ENCODE assay signal across 22 cellular contexts in the genomic region with DNA sequence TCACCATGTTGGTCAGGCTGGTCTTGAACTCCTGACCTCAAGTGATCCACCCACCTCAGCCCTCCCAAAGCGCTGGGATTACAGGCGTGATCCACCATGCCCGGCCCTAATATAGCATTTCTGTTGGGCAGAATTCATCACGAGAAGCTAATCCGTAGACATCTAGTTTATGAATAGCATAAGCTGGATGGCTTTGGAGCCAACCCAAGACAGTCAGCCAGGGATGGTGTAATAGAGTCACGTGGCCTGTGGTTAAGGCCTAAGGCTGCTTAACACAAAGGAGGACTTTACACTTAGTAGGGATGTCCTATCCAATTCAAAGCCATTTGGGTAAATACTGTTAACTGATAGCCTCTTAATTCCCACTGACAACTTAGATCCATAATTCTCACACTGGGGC.
"Had no signal": no experiment of that assay in that cellular context is flagged by ENCODE, and none has a peak within 500 bp of the region (broad histone marks: within the 10 kb centered on the region; RNA-seq: fewer than 3 reads in every experiment).

No MANE protein-coding gene starts in this region.

- H3K27me3 ChIP-seq: foreskin keratinocyte, heart right ventricle, ovary, sigmoid colon, tibial nerve, upper lobe of left lung had no signal

- DNase-seq: dermis blood vessel endothelial cell; effector memory CD4-positive, alpha-beta T cell; foreskin keratinocyte; glutamatergic neuron; heart right ventricle; hippocampal formation; left ventricle myocardium superior; lower lobe of right lung; natural killer cell; occipital lobe; ovary; posterior cingulate gyrus; psoas muscle; right cardiac atrium; sigmoid colon; stimulated activated CD4-positive, alpha-beta T cell treated with anti-CD3 and anti-CD28 coated beads, Interleukin-2, amount 100 ng/mL, for 24 hours; stimulated activated CD4-positive, alpha-beta T cell treated with anti-CD3 and anti-CD28 coated beads, Interleukin-4, amount 100 ng/mL, for 4 hours; stimulated activated naive B cell treated with anti-CD40 and anti-IgM and Interleukin-4, amounts not matched to agents 10 μg/mL and 1 μg/mL and 100 μg/mL, for 72 hours; upper lobe of left lung had no signal

- H3K9me3 ChIP-seq: heart right ventricle, lower lobe of right lung, ovary, psoas muscle, sigmoid colon, thoracic aorta, tibial nerve, upper lobe of left lung had no signal

- ATAC-seq: foreskin keratinocyte; heart right ventricle; left ventricle myocardium superior; lower lobe of right lung; natural killer cell; psoas muscle; right cardiac atrium; stimulated activated naive B cell treated with anti-CD40 and anti-IgM and Interleukin-4, amounts not matched to agents 10 μg/mL and 1 μg/mL and 100 μg/mL, for 72 hours had no signal

- H3K4me1 ChIP-seq: heart right ventricle, lower lobe of right lung, psoas muscle, sigmoid colon, tibial nerve, upper lobe of left lung had no signal

- H3K27ac ChIP-seq: coronary artery, foreskin keratinocyte, heart right ventricle, lower lobe of right lung, ovary, psoas muscle, sigmoid colon, thoracic aorta, upper lobe of left lung had no signal

- H3K4me3 ChIP-seq: coronary artery, heart right ventricle, lower lobe of right lung, ovary, psoas muscle, sigmoid colon, thoracic aorta, tibial nerve, upper lobe of left lung had no signal

- H3K36me3 ChIP-seq: ovary had no signal
